Comparison of ENCODE assay signal across 9 cellular contexts in genomic region chr17:50047488-50048126, GRCh38. TPM values are rescaled to one million over a fixed set of nuclear protein-coding genes. Genes with fewer than 3 reads are reported as not detected.
DNase-seq lines count a peak whose midpoint lies in the region; TF ChIP-seq lines count a peak whose summit lies in the region.
"Had no signal": no experiment of that assay in that cellular context is flagged by ENCODE, and none has a peak within 500 bp of the region (broad histone marks: within the 10 kb centered on the region; RNA-seq: fewer than 3 reads in every experiment).

No MANE protein-coding gene starts in this region.

- no peaks in the 10 kb centered on the region for H3K4me1 ChIP-seq in testis

- no peak for TF ChIP-seq CTCF in chondrocyte (IDR thresholded peaks at IDR 0.05)
- no peak for TF ChIP-seq CTCF in neural crest cell (conservative IDR thresholded peaks at IDR 0.05)
- TF ChIP-seq CTCF in CD14-positive monocyte (IDR thresholded peaks at IDR 0.05): no peak
- no peak for TF ChIP-seq CTCF in testis (IDR thresholded peaks at IDR 0.05)
- TF ChIP-seq CTCF in WERI-Rb-1 (IDR thresholded peaks at IDR 0.05; ENCODE audit: low read depth, low read length): no peak

- TF ChIP-seq POLR2A in testis (IDR thresholded peaks at IDR 0.05): no peak

- H3K27me3 ChIP-seq in testis (no peaks in the 10 kb centered on the region), WERI-Rb-1 (ENCODE audit: insufficient read depth, low read depth, severe bottlenecking) (no peaks in the 10 kb centered on the region)
- H3K27me3 ChIP-seq: Peyer's patch had no signal

- H3K9me3 Mint-ChIP-seq in chondrocyte (ENCODE audit: low read depth) (no peaks in the 10 kb centered on the region), neural crest cell (no peaks in the 10 kb centered on the region), CD14-positive monocyte (no peaks in the 10 kb centered on the region)

- peak; percentile 90 for DNase-seq in EH (ENCODE audit: low read depth)
- DNase-seq in M059J (ENCODE audit: low read depth): peak; percentile 95
- peak; percentile 37 for DNase-seq in chondrocyte (ENCODE audit: low spot score)
- DNase-seq in neural crest cell (ENCODE audit: low read depth, low spot score): no peak
- no peak for DNase-seq in CD14-positive monocyte (ENCODE audit: low spot score)
- DNase-seq in testis: no peak
- DNase-seq in superior temporal gyrus (ENCODE audit: extremely low spot score): no peak
- DNase-seq in WERI-Rb-1: no peak
- DNase-seq: Peyer's patch had no signal

- no peak overlapping the region for H3K27ac ChIP-seq in testis
- no peak overlapping the region for H3K27ac ChIP-seq in WERI-Rb-1
- H3K27ac ChIP-seq: Peyer's patch had no signal

- H3K4me1 Mint-ChIP-seq in chondrocyte (ENCODE audit: low read depth) (peaks cover 67% of the 10 kb centered on the region), neural crest cell (peaks cover 31% of the 10 kb centered on the region), CD14-positive monocyte (peaks cover 8% of the 10 kb centered on the region)

- H3K36me3 ChIP-seq in testis (ENCODE audit: low read depth, missing control alignments) (no peaks in the 10 kb centered on the region), WERI-Rb-1 (no peaks in the 10 kb centered on the region)
- H3K36me3 ChIP-seq: Peyer's patch had no signal

- intact Hi-C loops in CD14-positive monocyte (cut with micrococcal nuclease) (no loop called here), testis (cut with DNase I; ENCODE audit: low total_unique reads) (no loop called here)

- H3K27ac Mint-ChIP-seq in chondrocyte (ENCODE audit: unreplicated experiment) (peak overlapping the region; percentile 81), neural crest cell (ENCODE audit: unreplicated experiment) (peak overlapping the region; percentile 62), CD14-positive monocyte (peak overlapping the region in 2 of 7 donors; percentile 23 to 66)

- H3K9me3 ChIP-seq in testis (no peaks in the 10 kb centered on the region), WERI-Rb-1 (ENCODE audit: severe bottlenecking) (no peaks in the 10 kb centered on the region)
- H3K9me3 ChIP-seq: Peyer's patch had no signal

- H3K4me3 Mint-ChIP-seq in chondrocyte (ENCODE audit: unreplicated experiment): no peak overlapping the region
- H3K4me3 Mint-ChIP-seq in neural crest cell: no peak overlapping the region
- H3K4me3 Mint-ChIP-seq in CD14-positive monocyte: no peak overlapping the region

- 66 to 81% methylated on average over 7 to 9 of the region's 9 CpGs for WGBS in testis, 2 donors

- H3K4me3 ChIP-seq in testis: no peak overlapping the region
- no peak overlapping the region for H3K4me3 ChIP-seq in WERI-Rb-1 (ENCODE audit: low read depth, low read length)
- H3K4me3 ChIP-seq: Peyer's patch had no signal

- H3K27me3 Mint-ChIP-seq in chondrocyte (ENCODE audit: low read depth): no peaks in the 10 kb centered on the region
- peaks cover 3% of the 10 kb centered on the region for H3K27me3 Mint-ChIP-seq in neural crest cell (ENCODE audit: low read depth)
- peaks cover 9 to 14% (median 9%) of the 10 kb centered on the region in 3 donors for H3K27me3 Mint-ChIP-seq in CD14-positive monocyte (ENCODE audit: low read depth in 3 of 3)

- H3K36me3 Mint-ChIP-seq in chondrocyte (ENCODE audit: low read depth) (no peaks in the 10 kb centered on the region), neural crest cell (ENCODE audit: low read depth) (no peaks in the 10 kb centered on the region), CD14-positive monocyte (no peaks in the 10 kb centered on the region)

RNA-seq across cellular contexts. Expression of gene ITGA3, which starts 8.3 kb away (rescaled TPM):
- total RNA-seq in M059J (2014; rRNA removed; shearing (Covaris generic)): 365 and 711 TPM in 2 replicates
- 85.8 to 236 TPM (median 216 TPM) in 3 replicates for total RNA-seq in chondrocyte
- total RNA-seq in neural crest cell: 4.5 and 4.8 TPM in 2 replicates
- under 1 TPM in 1 of 2 donors, not detected in 1; 0.31 TPM for polyA plus RNA-seq in CD14-positive monocyte
- 10 to 100 TPM; 24.2 to 30.7 TPM for total RNA-seq in testis
- 20.0 TPM for polyA plus RNA-seq in testis (ENCODE audit: insufficient read depth, low read depth, low replicate concordance)

RNA-seq across cellular contexts. Expression of gene PDK2, which starts 47.5 kb away (rescaled TPM):
- total RNA-seq in M059J (2014; rRNA removed; shearing (Covaris generic)): 27.2 and 38.2 TPM in 2 replicates
- total RNA-seq in chondrocyte (28.9 to 38.0 TPM (median 31.1 TPM) in 3 replicates), neural crest cell (21.6 and 24.6 TPM in 2 replicates), testis (10 to 100 TPM; 50.6 to 62.1 TPM)
- polyA plus RNA-seq in CD14-positive monocyte (10 to 100 TPM; 15.9 to 23.4 TPM), testis (ENCODE audit: insufficient read depth, low read depth, low replicate concordance) (56.4 TPM)

RNA-seq across cellular contexts. Expression of gene DLX3, which starts 52.6 kb away (rescaled TPM):
- total RNA-seq in M059J (2014; rRNA removed; shearing (Covaris generic)): 0.15 and 0.96 TPM in 2 replicates
- 0.10 TPM in 1 of 3 replicates, not detected in the others for total RNA-seq in chondrocyte
- 0.41 and 1.0 TPM in 2 replicates for total RNA-seq in neural crest cell
- polyA plus RNA-seq in CD14-positive monocyte: not detected
- 1 to 10 TPM; 1.4 to 1.5 TPM for total RNA-seq in testis
- 1.0 TPM for polyA plus RNA-seq in testis (ENCODE audit: insufficient read depth, low read depth, low replicate concordance)
- total RNA-seq: Peyer's patch had no signal

Comparison
In these comparisons a context has a peak if more than half of its experiments do, and no peak if none do; other contexts are left out.
1. DNase-seq: peak in EH (single experiment), M059J (single experiment) and chondrocyte (single experiment); none in neural crest cell (single experiment), CD14-positive monocyte (single experiment), testis (single experiment), superior temporal gyrus (single experiment) and WERI-Rb-1 (single experiment).